In the genomic region with DNA sequence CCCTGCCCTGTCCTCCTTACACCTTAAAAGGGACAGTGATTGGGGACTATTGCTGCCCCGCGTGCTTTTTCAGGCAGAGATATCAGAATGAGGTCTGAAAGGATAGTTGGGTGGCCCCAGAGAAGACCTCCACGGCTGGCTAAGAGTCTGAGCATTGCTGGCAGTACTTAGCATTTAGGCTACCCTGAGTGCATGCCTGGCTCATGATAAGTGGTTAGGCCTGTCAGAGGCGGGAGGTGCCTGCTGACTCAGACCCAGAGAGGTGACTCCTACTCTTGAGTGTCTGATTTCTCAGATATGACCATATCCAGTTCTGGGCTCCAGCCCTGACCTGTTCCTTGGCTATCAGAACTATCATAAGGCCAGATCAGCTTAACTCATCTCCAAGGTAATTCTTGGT, we compare ENCODE assay signal across 9 cellular contexts.
DNase-seq lines count a peak whose midpoint lies in the region; ATAC-seq and TF ChIP-seq lines count a peak whose summit lies in the region.
"Had no signal": no experiment of that assay in that cellular context is flagged by ENCODE, and none has a peak within 500 bp of the region (broad histone marks: within the 10 kb centered on the region; RNA-seq: fewer than 3 reads in every experiment).

No MANE protein-coding gene starts in this region.

- H3K27ac ChIP-seq in brain microvascular endothelial cell (peak overlapping the region; percentile 95), mucosa of rectum (ENCODE audit: low read depth in 2 of 2, low read length in 2 of 2) (peak overlapping the region; percentile 29 to 32), Karpas-422 (ENCODE audit: low read length) (no peak overlapping the region)

- H3K9me2 ChIP-seq in Karpas-422 (replicated peaks; ENCODE audit: insufficient read depth, low read length), result no peaks in the 10 kb centered on the region

- peak; percentile 75 for ATAC-seq in GM21576 (IDR thresholded peaks at IDR 0.05; ENCODE audit: unreplicated experiment)

- H3K27me3 Mint-ChIP-seq in Calu3 (ENCODE audit: unreplicated experiment), result no peaks in the 10 kb centered on the region
- peaks cover 14 to 26% (median 26%) of the 10 kb centered on the region in 3 donors for H3K27me3 Mint-ChIP-seq in immature natural killer cell (ENCODE audit: low read depth in 3 of 3)
- H3K27me3 Mint-ChIP-seq: IgD-negative memory B cell had no signal

- H3K4me1 ChIP-seq in mucosa of rectum (ENCODE audit: control insufficient read depth in 2 of 2, insufficient read depth in 2 of 2, low read length in 2 of 2), result peaks cover 35 to 60% of the 10 kb centered on the region in 2 donors
- no peaks in the 10 kb centered on the region for H3K4me1 ChIP-seq in Karpas-422 (ENCODE audit: low read length)

- TF ChIP-seq CTCF in Calu3 (IDR thresholded peaks at IDR 0.05; ENCODE audit: unreplicated experiment), result no peak
- TF ChIP-seq CTCF in brain microvascular endothelial cell (IDR thresholded peaks at IDR 0.05; ENCODE audit: low read depth, low read length, missing control alignments), result no peak

- TF ChIP-seq EP300 in Ishikawa (IDR thresholded peaks at IDR 0.05; ENCODE audit: borderline replicate concordance), result no peak; the same call in 1 of the 2 replicates

- H3K27ac Mint-ChIP-seq in Calu3 (ENCODE audit: unreplicated experiment) (peak overlapping the region; percentile 26), immature natural killer cell (no peak overlapping the region)
- H3K27ac Mint-ChIP-seq: IgD-negative memory B cell had no signal

- peaks cover 12% of the 10 kb centered on the region for H3K36me3 Mint-ChIP-seq in Calu3 (ENCODE audit: insufficient read depth, unreplicated experiment)
- H3K36me3 Mint-ChIP-seq in immature natural killer cell, result no peaks in the 10 kb centered on the region
- H3K36me3 Mint-ChIP-seq: IgD-negative memory B cell had no signal

- H3K27me3 ChIP-seq in brain microvascular endothelial cell (replicated peaks) (no peaks in the 10 kb centered on the region), mucosa of rectum (ENCODE audit: control insufficient read depth in 2 of 2, insufficient read depth in 2 of 2, low read length in 2 of 2) (no peaks in the 10 kb centered on the region), Karpas-422 (ENCODE audit: low read length) (no peaks in the 10 kb centered on the region)

- H3K4me1 Mint-ChIP-seq in Calu3 (ENCODE audit: low read depth, unreplicated experiment) (peaks cover 90% of the 10 kb centered on the region), immature natural killer cell (peaks cover 33 to 67% of the 10 kb centered on the region in 2 donors)

- intact Hi-C loops in Calu3 (cut with micrococcal nuclease; ENCODE audit: unreplicated experiment), result loop anchor here (5.0 kb wide), 4 partner anchors 90 to 215 kb away; a partner anchor contains a TSS

- H3K4me3 ChIP-seq in brain microvascular endothelial cell (ENCODE audit: low read depth, low read length) (no peak overlapping the region), mucosa of rectum (ENCODE audit: low read length in 2 of 2) (no peak overlapping the region), Karpas-422 (ENCODE audit: low read length) (no peak overlapping the region)

- no TSS peak for BruUV-seq in Calu3 (replicated peaks; lab: Mats Ljungman, UMichigan)

- no peak overlapping the region for H3K9ac ChIP-seq in mucosa of rectum (ENCODE audit: low read depth in 1 of 2, low read length in 2 of 2)
- no peak overlapping the region for H3K9ac ChIP-seq in Karpas-422 (ENCODE audit: low read length)

- H3K9me3 ChIP-seq in mucosa of rectum (ENCODE audit: control insufficient read depth in 2 of 2, low read length in 2 of 2), result no peaks in the 10 kb centered on the region
- no peaks in the 10 kb centered on the region for H3K9me3 ChIP-seq in Karpas-422 (ENCODE audit: low read length)

- no peaks in the 10 kb centered on the region for H3K79me2 ChIP-seq in Karpas-422 (ENCODE audit: low read length)

- H3K4me3 Mint-ChIP-seq in Calu3 (ENCODE audit: low read depth, unreplicated experiment) (no peak overlapping the region), immature natural killer cell (no peak overlapping the region)
- H3K4me3 Mint-ChIP-seq: IgD-negative memory B cell had no signal

- DNase-seq in Calu3 (peak; percentile 74), brain microvascular endothelial cell (peak; percentile 99), Karpas-422 (no peak), immature natural killer cell (no peak)
- no peak for DNase-seq in activated CD8-positive, alpha-beta memory T cell treated with anti-CD3 and anti-CD28 coated beads for 24 hours

- in situ Hi-C loops in brain microvascular endothelial cell (cut with HindIII; ENCODE audit: low pct_ligation_motif_present, low sequenced_read_pairs), result no loop called here

- no peak overlapping the region for H3K4me2 ChIP-seq in Karpas-422 (ENCODE audit: low read depth, low read length, poor library complexity, severe bottlenecking)

- no peak overlapping the region for H2AFZ ChIP-seq in Karpas-422 (ENCODE audit: low read length)

- CTCF ChIA-PET in Calu3 (lab: Charles Lee), result no interaction called here

- H3K9me3 Mint-ChIP-seq in Calu3 (ENCODE audit: low read depth, unreplicated experiment) (no peaks in the 10 kb centered on the region), immature natural killer cell (no peaks in the 10 kb centered on the region)
- H3K9me3 Mint-ChIP-seq: IgD-negative memory B cell had no signal

- TF ChIP-seq RAD21 in Ishikawa (IDR thresholded peaks at IDR 0.05; ENCODE audit: low read depth), result no peak

- H3K36me3 ChIP-seq in brain microvascular endothelial cell (replicated peaks), result no peaks in the 10 kb centered on the region
- H3K36me3 ChIP-seq in mucosa of rectum (ENCODE audit: control insufficient read depth in 2 of 2, insufficient read depth in 2 of 2, low read length in 2 of 2), result no peaks in the 10 kb centered on the region
- H3K36me3 ChIP-seq in Karpas-422 (ENCODE audit: insufficient read depth, low read length), result no peaks in the 10 kb centered on the region

- H4K20me1 ChIP-seq in Karpas-422 (ENCODE audit: insufficient read depth, low read depth, low read length), result no peaks in the 10 kb centered on the region

TF ChIP-seq in Ishikawa, 13 proteins besides CTCF, POLR2A, EP300 and RAD21:
- TF ChIP-seq TEAD4 (IDR thresholded peaks at IDR 0.05), result no peak
- TF ChIP-seq, protein P1, sequence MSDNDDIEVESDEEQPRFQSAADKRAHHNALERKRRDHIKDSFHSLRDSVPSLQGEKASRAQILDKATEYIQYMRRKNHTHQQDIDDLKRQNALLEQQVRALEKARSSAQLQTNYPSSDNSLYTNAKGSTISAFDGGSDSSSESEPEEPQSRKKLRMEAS (IDR thresholded peaks at IDR 0.05), result 0 out of 2 replicates have a peak, but pooled peaks have one; percentile 24
TF ChIP-seq in Ishikawa: peak in this region for 1.

Comparison
In these comparisons a context has a peak if more than half of its experiments do, and no peak if none do; other contexts are left out.
1. DNase-seq: peak in Calu3 (single experiment) and brain microvascular endothelial cell (single experiment); none in Karpas-422 (single experiment), activated CD8-positive, alpha-beta memory T cell treated with anti-CD3 and anti-CD28 coated beads for 24 hours (single experiment) and immature natural killer cell (0 of 3).